Comparison of ENCODE assay signal across 9 cellular contexts in genomic region chr7:74480861-74481417, GRCh38. TPM values are rescaled to one million over a fixed set of nuclear protein-coding genes. Genes with fewer than 3 reads are reported as not detected.
DNase-seq lines count a peak whose midpoint lies in the region; ATAC-seq, FAIRE-seq and TF ChIP-seq lines count a peak whose summit lies in the region.
"Had no signal": no experiment of that assay in that cellular context is flagged by ENCODE, and none has a peak within 500 bp of the region (broad histone marks: within the 10 kb centered on the region; RNA-seq: fewer than 3 reads in every experiment).

No MANE protein-coding gene starts in this region.

- H3T11ph ChIP-seq in H9 (ENCODE audit: low read length): no peak overlapping the region

- no peaks in the 10 kb centered on the region for H4K20me1 ChIP-seq in H9 (ENCODE audit: control insufficient read depth, insufficient read depth, insufficient read length)

- H3K4me1 Mint-ChIP-seq in H9: peaks cover 21 to 40% of the 10 kb centered on the region in 2 experiments
- H3K4me1 Mint-ChIP-seq in activated CD4-positive, alpha-beta memory T cell treated with anti-CD3 and anti-CD28 coated beads, Interleukin-2, amount 10 ng/mL, durations not matched to agents 7 days and 5 days: no peaks in the 10 kb centered on the region

- H3K36me3 ChIP-seq in spleen: no peaks in the 10 kb centered on the region

- no peak overlapping the region for H4K5ac ChIP-seq in H9 (ENCODE audit: insufficient read length, low read depth, low read length)

- peak overlapping the region; percentile 90 for H2BK15ac ChIP-seq in H9 (ENCODE audit: low read depth, low read length)

- H2AK5ac ChIP-seq in H9 (ENCODE audit: insufficient read length, low read length): peak overlapping the region; percentile 42

- CTCF ChIA-PET in activated CD4-positive, alpha-beta memory T cell treated with anti-CD3 and anti-CD28 coated beads, Interleukin-2, amount 10 ng/mL, durations not matched to agents 7 days and 5 days (lab: Charles Lee): no interaction called here

- peak overlapping the region in 1 of 2 experiments; percentile 17; a peak in 1 of 5 replicates for H3K4me3 Mint-ChIP-seq in H9
- no peak overlapping the region for H3K4me3 Mint-ChIP-seq in activated CD4-positive, alpha-beta memory T cell treated with anti-CD3 and anti-CD28 coated beads, Interleukin-2, amount 10 ng/mL, durations not matched to agents 7 days and 5 days

- DNase-seq in H9 (no peak), astrocyte of the hippocampus (ENCODE audit: low read depth, low spot score) (peak; percentile 64), iris pigment epithelial cell (ENCODE audit: low read depth) (peak; percentile 88), spleen (peak; percentile 78), NCI-H146 (lab: John Stamatoyannopoulos, UW) (no peak), GM19239 (ENCODE audit: insufficient read length, low spot score) (no peak)
- no peak for DNase-seq in activated CD4-positive, alpha-beta memory T cell treated with anti-CD3 and anti-CD28 coated beads, Interleukin-2, amount 10 ng/mL, durations not matched to agents 7 days and 5 days
- DNase-seq: activated CD8-positive, alpha-beta memory T cell treated with anti-CD3 and anti-CD28 coated beads for 24 hours had no signal

- WGBS in H9 (ENCODE audit: extremely low coverage, insufficient read length, low lambda C conversion rate): no CpG with 5 or more reads among the region's 16 CpGs
- WGBS in spleen, 5 donors: 32 to 42% (median 34%) methylated on average over 14 to 16 of the region's 16 CpGs

- no peak overlapping the region for H2AFZ ChIP-seq in H9 (ENCODE audit: low read length)

- peaks cover 2% of the 10 kb centered on the region for H3K79me2 ChIP-seq in H9 (ENCODE audit: insufficient read depth, low read length)

- peaks cover 4% of the 10 kb centered on the region; the same call in 1 of the 2 replicates for H3K4me1 ChIP-seq in H9 (ENCODE audit: insufficient read depth, low read length)
- H3K4me1 ChIP-seq in spleen: peaks cover 5 to 63% (median 40%) of the 10 kb centered on the region in 6 donors

- peaks cover 0 to 5% (median 0%) of the 10 kb centered on the region in 3 experiments; a peak in 2 of 7 replicates for H3K36me3 Mint-ChIP-seq in H9 (ENCODE audit: insufficient read depth in 1 of 3, low read depth in 3 of 3)
- H3K36me3 Mint-ChIP-seq in activated CD4-positive, alpha-beta memory T cell treated with anti-CD3 and anti-CD28 coated beads, Interleukin-2, amount 10 ng/mL, durations not matched to agents 7 days and 5 days (ENCODE audit: low read depth): no peaks in the 10 kb centered on the region

- TF ChIP-seq POLR2A in spleen (IDR thresholded peaks at IDR 0.05): no peak

- no peak for TF ChIP-seq CTCF in H9 (conservative IDR thresholded peaks at IDR 0.05)
- no peak for TF ChIP-seq CTCF in spleen (IDR thresholded peaks at IDR 0.05 in 8 of 11, conservative IDR thresholded peaks at IDR 0.05 in 3 of 11)

- peak overlapping the region; percentile 42 for H3K4me2 ChIP-seq in H9 (ENCODE audit: insufficient read depth, insufficient read length, low read length)

- H3K27ac Mint-ChIP-seq in H9: no peak overlapping the region; a peak in 1 of 7 replicates
- H3K27ac Mint-ChIP-seq in activated CD4-positive, alpha-beta memory T cell treated with anti-CD3 and anti-CD28 coated beads, Interleukin-2, amount 10 ng/mL, durations not matched to agents 7 days and 5 days: no peak overlapping the region

- no peak overlapping the region for H2BK12ac ChIP-seq in H9 (ENCODE audit: insufficient read length, low read depth, low read length)

- H2BK20ac ChIP-seq in H9 (ENCODE audit: low read depth, low read length, poor library complexity, severe bottlenecking): no peak overlapping the region

- no peak overlapping the region for H3K4ac ChIP-seq in H9 (ENCODE audit: low read depth, low read length)

- H3K9me3 Mint-ChIP-seq in H9: no peaks in the 10 kb centered on the region
- H3K9me3 Mint-ChIP-seq in activated CD4-positive, alpha-beta memory T cell treated with anti-CD3 and anti-CD28 coated beads, Interleukin-2, amount 10 ng/mL, durations not matched to agents 7 days and 5 days: no peaks in the 10 kb centered on the region

- peak overlapping the region; percentile 26 for H3K9ac ChIP-seq in H9 (ENCODE audit: extremely low read depth, insufficient read length, low read length)

- intact Hi-C loops in spleen (cut with DNase I; ENCODE audit: low total_unique reads): no loop called here

- H3K27me3 ChIP-seq in H9 (ENCODE audit: insufficient read depth, low read length): no peaks in the 10 kb centered on the region
- H3K27me3 ChIP-seq in spleen (replicated peaks in 1 of 7): peaks cover 0 to 22% (median 9%) of the 10 kb centered on the region in 7 donors

- POLR2A ChIA-PET in activated CD4-positive, alpha-beta memory T cell treated with anti-CD3 and anti-CD28 coated beads, Interleukin-2, amount 10 ng/mL, durations not matched to agents 7 days and 5 days (lab: Charles Lee): no interaction called here

- H3K23ac ChIP-seq in H9 (ENCODE audit: insufficient read length, low read depth, low read length): no peak overlapping the region

- peak overlapping the region; percentile 80 for H3K18ac ChIP-seq in H9 (ENCODE audit: insufficient read length, low read depth, low read length)

- H3K27ac ChIP-seq in H9 (ENCODE audit: insufficient read length, low read depth, low read length): peak overlapping the region; percentile 54
- H3K27ac ChIP-seq in spleen: peak overlapping the region; percentile 64 to 89 (median 84)

- no peak for ATAC-seq in GM21360 (IDR thresholded peaks at IDR 0.05; ENCODE audit: unreplicated experiment)

- FAIRE-seq in GM19239 (lab: Jason Lieb, UNC): no peak

- no peak overlapping the region for H4K8ac ChIP-seq in H9 (replicated peaks; ENCODE audit: insufficient read length, low read depth, low read length)

- H3K79me1 ChIP-seq in H9 (ENCODE audit: insufficient read depth, low read depth, low read length, poor library complexity, severe bottlenecking): peaks cover 8% of the 10 kb centered on the region

- H2BK5ac ChIP-seq in H9 (ENCODE audit: insufficient read length, low read length): no peak overlapping the region

- peak overlapping the region; percentile 6 to 63 (median 32) for H3K4me3 ChIP-seq in spleen

- H3K9me3 ChIP-seq in H9 (ENCODE audit: control insufficient read depth, low read depth, low read length): no peaks in the 10 kb centered on the region
- H3K9me3 ChIP-seq in spleen: no peaks in the 10 kb centered on the region

- peaks cover 3% of the 10 kb centered on the region for H3K23me2 ChIP-seq in H9 (ENCODE audit: insufficient read length, low read depth, low read length, poor library complexity, severe bottlenecking)

- H2BK120ac ChIP-seq in H9 (ENCODE audit: low read depth, low read length, poor library complexity, severe bottlenecking): no peak overlapping the region

- H3K14ac ChIP-seq in H9 (ENCODE audit: insufficient read depth, low read length): peak overlapping the region; percentile 63; the same call in 1 of the 2 replicates

- peak overlapping the region; percentile 64 for H4K91ac ChIP-seq in H9 (ENCODE audit: insufficient read length, low read depth, low read length)

- no peak overlapping the region for H3K56ac ChIP-seq in H9 (ENCODE audit: insufficient read length, low read depth, low read length)

- no peaks in the 10 kb centered on the region for H3K27me3 Mint-ChIP-seq in H9 (ENCODE audit: low read depth)
- peaks cover 4% of the 10 kb centered on the region for H3K27me3 Mint-ChIP-seq in activated CD4-positive, alpha-beta memory T cell treated with anti-CD3 and anti-CD28 coated beads, Interleukin-2, amount 10 ng/mL, durations not matched to agents 7 days and 5 days

RNA-seq across cellular contexts. Expression of gene GTF2IRD1, which starts 27.2 kb away (rescaled TPM):
- total RNA-seq in H9 (2021) (34.3 and 39.9 TPM in 2 replicates), spleen (1 to 10 TPM; 2.9 to 6.6 (median 4.6) TPM)
- 1 to 10 TPM; 2.4 to 3.1 (median 2.6) TPM for polyA plus RNA-seq in spleen
- total RNA-seq in activated CD4-positive, alpha-beta memory T cell treated with anti-CD3 and anti-CD28 coated beads, Interleukin-2, amount 10 ng/mL, durations not matched to agents 7 days and 5 days: 1 to 10 TPM; 4.0 to 4.6 TPM

Comparison
In these comparisons a context has a peak if more than half of its experiments do, and no peak if none do; other contexts are left out.
1. DNase-seq: peak in astrocyte of the hippocampus (single experiment), iris pigment epithelial cell (single experiment) and spleen (single experiment); none in H9 (single experiment), NCI-H146 (single experiment), GM19239 (single experiment) and activated CD4-positive, alpha-beta memory T cell treated with anti-CD3 and anti-CD28 coated beads, Interleukin-2, amount 10 ng/mL, durations not matched to agents 7 days and 5 days (single experiment).